In the genomic region with DNA sequence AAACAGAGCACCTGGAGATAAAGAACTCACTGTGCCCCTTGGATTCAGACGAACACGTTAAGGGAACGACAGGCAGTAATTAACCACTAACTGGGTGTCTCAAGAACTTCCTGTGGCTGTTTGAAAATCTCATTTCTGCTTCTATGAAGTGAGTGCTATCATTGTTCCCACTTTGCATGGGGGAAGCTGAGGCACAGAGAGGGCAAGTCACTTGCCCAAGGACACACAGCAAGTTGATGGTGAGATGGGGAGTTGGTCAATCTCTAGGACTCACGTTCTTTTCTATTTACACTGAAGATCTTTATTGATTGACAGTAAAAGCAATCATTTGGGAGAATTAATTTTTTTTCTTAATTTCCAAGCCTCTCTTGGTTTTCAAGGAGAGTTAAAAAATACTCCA, we compare ENCODE assay signal across 31 cellular contexts. TPM values are rescaled to one million over a fixed set of nuclear protein-coding genes. Genes with fewer than 3 reads are reported as not detected.
"Had no signal": no experiment of that assay in that cellular context is flagged by ENCODE, and none has a peak within 500 bp of the region (broad histone marks: within the 10 kb centered on the region; RNA-seq: fewer than 3 reads in every experiment).

No MANE protein-coding gene starts in this region.

- H3K27ac ChIP-seq: neural progenitor cell, ovary, parathyroid adenoma, psoas muscle, skin epidermis, spleen, suprapubic skin, testis, tibial artery, transverse colon, upper lobe of right lung, uterus had no signal

- H3K4me3 ChIP-seq: neural progenitor cell, ovary, psoas muscle, skin epidermis, smooth muscle cell, spleen, suprapubic skin, testis, tibial artery, transverse colon, upper lobe of right lung, uterus had no signal

- H2AFZ ChIP-seq: neural progenitor cell, parathyroid adenoma had no signal

- H3K36me3 ChIP-seq: neural progenitor cell, ovary, spleen, suprapubic skin, tibial artery, transverse colon, upper lobe of right lung, uterus had no signal

- H3K27me3 ChIP-seq: neural progenitor cell, ovary, testis had no signal

- DNase-seq: natural killer cell; occipital lobe; ovary; posterior cingulate gyrus; psoas muscle; right cardiac atrium; spleen; stimulated activated CD4-positive, alpha-beta T cell treated with anti-CD3 and anti-CD28 coated beads, Interleukin-12 subunit alpha, Interleukin-12 subunit beta, amount 100 ng/mL, for 4 hours; stimulated activated CD4-positive, alpha-beta T cell treated with anti-CD3 and anti-CD28 coated beads, Interleukin-1b, Interleukin-23, amount 100 ng/mL, for 48 hours; stimulated activated CD4-positive, alpha-beta T cell treated with anti-CD3 and anti-CD28 coated beads, Interleukin-4, amount 100 ng/mL, for 1 hour; stimulated activated CD4-positive, alpha-beta T cell treated with anti-CD3 and anti-CD28 coated beads, Interleukin-4, amount 100 ng/mL, for 4 hours; stimulated activated CD8-positive, alpha-beta memory T cell treated with anti-CD3 and anti-CD28 coated beads, Interleukin-4, amount 100 ng/mL, for 48 hours; stimulated activated naive CD4-positive, alpha-beta T cell; stimulated activated naive CD8-positive, alpha-beta T cell treated with anti-CD3 and anti-CD28 coated beads, Interleukin-15, amount 100 ng/mL, for 72 hours; stimulated activated naive CD8-positive, alpha-beta T cell treated with anti-CD3 and anti-CD28 coated beads, Interleukin-15, Interleukin-2, amounts not matched to agents 100 U/mL and 50 U/mL, for 24 hours; substantia nigra; testis; tibial artery; transverse colon; upper lobe of right lung; uterus had no signal

- H3K9ac ChIP-seq: neural progenitor cell, parathyroid adenoma had no signal

- ATAC-seq: natural killer cell; psoas muscle; right cardiac atrium; sciatic nerve; stimulated activated memory B cell treated with anti-CD40 and anti-IgM and Interleukin-4, amounts not matched to agents 10 μg/mL and 1 μg/mL and 100 μg/mL, for 72 hours; stimulated activated naive CD8-positive, alpha-beta T cell treated with anti-CD3 and anti-CD28 coated beads, Interleukin-15, amount 100 ng/mL, for 72 hours; stimulated activated naive CD8-positive, alpha-beta T cell treated with anti-CD3 and anti-CD28 coated beads, Interleukin-15, Interleukin-2, amounts not matched to agents 100 U/mL and 50 U/mL, for 24 hours; upper lobe of right lung had no signal

- H3K4me2 ChIP-seq: neural progenitor cell, smooth muscle cell had no signal

- H3K9me3 ChIP-seq: ovary, psoas muscle, spleen, suprapubic skin, testis, tibial artery, transverse colon, upper lobe of right lung, uterus had no signal

- H3K79me2 ChIP-seq: parathyroid adenoma had no signal

- H3K4me1 ChIP-seq: parathyroid adenoma, psoas muscle, spleen, suprapubic skin, testis, tibial artery, transverse colon, upper lobe of right lung, uterus had no signal

RNA-seq across cellular contexts. Expression of gene LHX5, which starts 26.8 kb away (rescaled TPM):
- total RNA-seq: natural killer cell, occipital lobe, osteoblast, ovary, psoas muscle, renal cortical epithelial cell, right cardiac atrium, sciatic nerve, smooth muscle cell, spleen, suprapubic skin, transverse colon, upper lobe of right lung, urinary bladder, uterus had no signal
- polyA plus RNA-seq: ovary, psoas muscle, right cardiac atrium, smooth muscle cell, spleen, urinary bladder had no signal
